35 cellular contexts compared by ENCODE assay signal in the genomic region with DNA sequence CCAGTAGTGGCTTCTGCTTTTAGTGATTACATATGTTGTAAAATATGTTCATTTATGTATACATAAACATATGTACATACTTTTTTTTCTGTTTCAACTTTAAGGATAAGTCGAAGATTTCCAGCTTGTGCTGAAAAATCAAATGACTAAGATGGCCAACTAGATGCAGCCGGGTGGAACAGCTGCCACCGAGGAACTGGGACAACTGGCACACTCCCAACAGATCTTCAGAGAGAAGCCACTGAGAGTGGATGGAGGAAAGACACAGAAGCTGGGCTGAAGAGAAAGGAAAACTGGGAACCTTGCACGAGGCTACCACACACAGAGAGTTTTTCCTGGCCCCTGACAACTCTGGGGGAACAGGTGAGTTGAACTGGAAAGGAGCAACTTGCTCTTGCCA.
"Had no signal": no experiment of that assay in that cellular context is flagged by ENCODE, and none has a peak within 500 bp of the region (broad histone marks: within the 10 kb centered on the region; RNA-seq: fewer than 3 reads in every experiment).

No MANE protein-coding gene starts in this region.

- H3K27me3 Mint-ChIP-seq: activated B cell treated with CpG ODN at 0.5 μM for 24 hours; activated CD4-positive, alpha-beta memory T cell treated with anti-CD3 and anti-CD28 coated beads for 36 hours; activated CD4-positive, alpha-beta T cell treated with anti-CD3 and anti-CD28 coated beads, Interleukin-2, amount 10 ng/mL, durations not matched to agents 24 days and 14 days; activated CD8-positive, alpha-beta memory T cell treated with anti-CD3 and anti-CD28 coated beads, Interleukin-2, amount 10 ng/mL, durations not matched to agents 7 days and 5 days; activated CD8-positive, alpha-beta T cell treated with anti-CD3 and anti-CD28 coated beads for 36 hours; activated naive CD4-positive, alpha-beta T cell treated with anti-CD3 and anti-CD28 coated beads, Interleukin-2, amount 10 ng/mL, durations not matched to agents 7 days and 5 days; activated naive CD4-positive, alpha-beta T cell treated with anti-CD3 and anti-CD28 coated beads, Interleukin-2, amount 50 U/mL, for 24 hours; activated naive CD8-positive, alpha-beta T cell; activated naive CD8-positive, alpha-beta T cell treated with anti-CD3 and anti-CD28 coated beads, Interleukin-2, amount 10 ng/mL, durations not matched to agents 7 days and 5 days; activated naive CD8-positive, alpha-beta T cell treated with anti-CD3 and anti-CD28 coated beads, Interleukin-2, amount 50 U/mL, for 24 hours had no signal

- H3K9me3 ChIP-seq: ascending aorta, body of pancreas, breast epithelium had no signal

- H3K4me1 ChIP-seq: ascending aorta, body of pancreas, breast epithelium had no signal

- H3K27ac ChIP-seq: ascending aorta, body of pancreas, brain microvascular endothelial cell, breast epithelium, VCaP had no signal

- H3K36me3 ChIP-seq: ascending aorta, brain microvascular endothelial cell, breast epithelium had no signal

- H3K4me3 Mint-ChIP-seq: activated B cell treated with CpG ODN at 0.5 μM for 24 hours; activated CD4-positive, alpha-beta memory T cell treated with anti-CD3 and anti-CD28 coated beads for 36 hours; activated CD4-positive, alpha-beta T cell treated with anti-CD3 and anti-CD28 coated beads, Interleukin-2, amount 10 ng/mL, durations not matched to agents 24 days and 14 days; activated CD8-positive, alpha-beta memory T cell treated with anti-CD3 and anti-CD28 coated beads, Interleukin-2, amount 10 ng/mL, durations not matched to agents 7 days and 5 days; activated CD8-positive, alpha-beta T cell treated with anti-CD3 and anti-CD28 coated beads for 36 hours; activated naive CD4-positive, alpha-beta T cell treated with anti-CD3 and anti-CD28 coated beads, Interleukin-2, amount 10 ng/mL, durations not matched to agents 7 days and 5 days; activated naive CD4-positive, alpha-beta T cell treated with anti-CD3 and anti-CD28 coated beads, Interleukin-2, amount 50 U/mL, for 24 hours; activated naive CD8-positive, alpha-beta T cell; activated naive CD8-positive, alpha-beta T cell treated with anti-CD3 and anti-CD28 coated beads, Interleukin-2, amount 10 ng/mL, durations not matched to agents 7 days and 5 days; activated naive CD8-positive, alpha-beta T cell treated with anti-CD3 and anti-CD28 coated beads, Interleukin-2, amount 50 U/mL, for 24 hours; activated T-cell treated with anti-CD3 and anti-CD28 coated beads, Interleukin-2, amount 50 U/mL, for 24 hours; T-helper 1 cell treated with Interleukin-12 subunit alpha and Interleukin-12 subunit beta and Interleukin-4 antibody, amounts not matched to agents 30 μg/mL and 1 μg/mL, for 36 hours; T-helper 2 cell treated with Interferon-gamma antibody and Interleukin-4, amounts not matched to agents 5 μg/mL and 100 μg/mL, for 36 hours had no signal

- H3K36me3 Mint-ChIP-seq: activated CD4-positive, alpha-beta memory T cell treated with anti-CD3 and anti-CD28 coated beads for 36 hours; activated CD8-positive, alpha-beta memory T cell treated with anti-CD3 and anti-CD28 coated beads, Interleukin-2, amount 10 ng/mL, durations not matched to agents 7 days and 5 days; activated naive CD4-positive, alpha-beta T cell treated with anti-CD3 and anti-CD28 coated beads, Interleukin-2, amount 10 ng/mL, durations not matched to agents 7 days and 5 days; activated naive CD4-positive, alpha-beta T cell treated with anti-CD3 and anti-CD28 coated beads, Interleukin-2, amount 50 U/mL, for 24 hours; activated naive CD8-positive, alpha-beta T cell; activated naive CD8-positive, alpha-beta T cell treated with anti-CD3 and anti-CD28 coated beads, Interleukin-2, amount 10 ng/mL, durations not matched to agents 7 days and 5 days had no signal

- H3K4me1 Mint-ChIP-seq: activated B cell treated with CpG ODN at 0.5 μM for 24 hours; activated CD4-positive, alpha-beta T cell treated with anti-CD3 and anti-CD28 coated beads, Interleukin-2, amount 10 ng/mL, durations not matched to agents 24 days and 14 days; activated CD8-positive, alpha-beta memory T cell treated with anti-CD3 and anti-CD28 coated beads, Interleukin-2, amount 10 ng/mL, durations not matched to agents 7 days and 5 days; activated naive CD4-positive, alpha-beta T cell treated with anti-CD3 and anti-CD28 coated beads, Interleukin-2, amount 10 ng/mL, durations not matched to agents 7 days and 5 days; activated naive CD4-positive, alpha-beta T cell treated with anti-CD3 and anti-CD28 coated beads, Interleukin-2, amount 50 U/mL, for 24 hours; activated naive CD8-positive, alpha-beta T cell treated with anti-CD3 and anti-CD28 coated beads, Interleukin-2, amount 10 ng/mL, durations not matched to agents 7 days and 5 days; activated naive CD8-positive, alpha-beta T cell treated with anti-CD3 and anti-CD28 coated beads, Interleukin-2, amount 50 U/mL, for 24 hours had no signal

- H3K4me3 ChIP-seq: ascending aorta, body of pancreas, breast epithelium had no signal

- DNase-seq: activated B cell treated with CpG ODN at 0.5 μM for 24 hours; activated CD4-positive, alpha-beta memory T cell treated with anti-CD3 and anti-CD28 coated beads for 36 hours; activated CD4-positive, alpha-beta T cell treated with anti-CD3 and anti-CD28 coated beads for 4 hours; activated CD4-positive, alpha-beta T cell treated with anti-CD3 and anti-CD28 coated beads, Interleukin-2, amount 10 ng/mL, durations not matched to agents 24 days and 14 days; activated CD4-positive, alpha-beta T cell treated with anti-CD3 and anti-CD28 coated beads, Interleukin-2, amount 50 U/mL, for 1 hour; activated CD4-positive, alpha-beta T cell treated with anti-CD3 and anti-CD28 coated beads, Interleukin-2, amount 50 U/mL, for 4 hours; activated CD4-positive, CD25-positive, alpha-beta regulatory T cell treated with anti-CD3 and anti-CD28 coated beads, Interleukin-2, amount 50 U/mL, for 72 hours; activated CD8-positive, alpha-beta memory T cell treated with anti-CD3 and anti-CD28 coated beads for 24 hours; activated CD8-positive, alpha-beta memory T cell treated with anti-CD3 and anti-CD28 coated beads, Interleukin-2, amount 10 ng/mL, durations not matched to agents 7 days and 5 days; activated CD8-positive, alpha-beta memory T cell treated with anti-CD3 and anti-CD28 coated beads, Interleukin-2, amount 50 U/mL, for 48 hours; activated CD8-positive, alpha-beta T cell treated with anti-CD3 and anti-CD28 coated beads for 36 hours; activated effector memory CD4-positive, alpha-beta T cell treated with Interleukin-2 at 50 U/mL for 16 hours; activated gamma-delta T cell; activated naive CD4-positive, alpha-beta T cell treated with anti-CD3 and anti-CD28 coated beads, Interleukin-2, amount 10 ng/mL, durations not matched to agents 7 days and 5 days; activated naive CD4-positive, alpha-beta T cell treated with Interleukin-2 at 50 U/mL for 16 hours; activated naive CD8-positive, alpha-beta T cell treated with anti-CD3 and anti-CD28 coated beads, Interleukin-2, amount 10 ng/mL, durations not matched to agents 7 days and 5 days; activated naive CD8-positive, alpha-beta T cell treated with anti-CD3 and anti-CD28 coated beads, Interleukin-2, amount 50 U/mL, for 24 hours; activated T-cell treated with anti-CD3 and anti-CD28 coated beads, Interleukin-2, amount 50 U/mL, for 24 hours; activated T-cell treated with anti-CD3 and anti-CD28 coated beads, Interleukin-2, amount 50 U/mL, for 48 hours; amygdala; body of pancreas; brain microvascular endothelial cell; central memory CD4-positive, alpha-beta T cell; T-helper 1 cell; T-helper 2 cell; T-helper 9 cell had no signal

- H3K27me3 ChIP-seq: ascending aorta, body of pancreas, brain microvascular endothelial cell had no signal

- ATAC-seq: activated CD8-positive, alpha-beta memory T cell treated with anti-CD3 and anti-CD28 coated beads, Interleukin-2, amount 10 ng/mL, durations not matched to agents 7 days and 5 days; activated CD8-positive, alpha-beta T cell treated with anti-CD3 and anti-CD28 coated beads for 36 hours; activated naive CD8-positive, alpha-beta T cell treated with anti-CD3 and anti-CD28 coated beads, Interleukin-2, amount 50 U/mL, for 24 hours; body of pancreas had no signal

- H3K9me3 Mint-ChIP-seq: activated B cell treated with CpG ODN at 0.5 μM for 24 hours; activated CD4-positive, alpha-beta T cell treated with anti-CD3 and anti-CD28 coated beads, Interleukin-2, amount 10 ng/mL, durations not matched to agents 24 days and 14 days; activated naive CD4-positive, alpha-beta T cell treated with anti-CD3 and anti-CD28 coated beads, Interleukin-2, amount 50 U/mL, for 24 hours; activated naive CD8-positive, alpha-beta T cell treated with anti-CD3 and anti-CD28 coated beads, Interleukin-2, amount 10 ng/mL, durations not matched to agents 7 days and 5 days; activated T-cell treated with anti-CD3 and anti-CD28 coated beads, Interleukin-2, amount 50 U/mL, for 24 hours had no signal

- H3K27ac Mint-ChIP-seq: activated B cell treated with CpG ODN at 0.5 μM for 24 hours; activated CD4-positive, alpha-beta memory T cell treated with anti-CD3 and anti-CD28 coated beads for 36 hours; activated CD4-positive, alpha-beta T cell treated with anti-CD3 and anti-CD28 coated beads, Interleukin-2, amount 10 ng/mL, durations not matched to agents 24 days and 14 days; activated CD8-positive, alpha-beta memory T cell treated with anti-CD3 and anti-CD28 coated beads, Interleukin-2, amount 10 ng/mL, durations not matched to agents 7 days and 5 days; activated CD8-positive, alpha-beta T cell treated with anti-CD3 and anti-CD28 coated beads for 36 hours; activated naive CD4-positive, alpha-beta T cell treated with anti-CD3 and anti-CD28 coated beads, Interleukin-2, amount 10 ng/mL, durations not matched to agents 7 days and 5 days; activated naive CD4-positive, alpha-beta T cell treated with anti-CD3 and anti-CD28 coated beads, Interleukin-2, amount 50 U/mL, for 24 hours; activated naive CD8-positive, alpha-beta T cell; activated naive CD8-positive, alpha-beta T cell treated with anti-CD3 and anti-CD28 coated beads, Interleukin-2, amount 10 ng/mL, durations not matched to agents 7 days and 5 days; activated naive CD8-positive, alpha-beta T cell treated with anti-CD3 and anti-CD28 coated beads, Interleukin-2, amount 50 U/mL, for 24 hours; activated T-cell treated with anti-CD3 and anti-CD28 coated beads, Interleukin-2, amount 50 U/mL, for 24 hours; activated T-helper 2 cell treated with anti-CD3 and anti-CD28 coated beads, Interferon-gamma antibody, Interleukin-2, Interleukin-4, amounts not matched to agents 10 μg/mL and 5 μg/mL and 100 μg/mL, durations not matched to agents 14 hours and 24 hours and 36 hours; T-helper 1 cell treated with Interleukin-12 subunit alpha and Interleukin-12 subunit beta and Interleukin-4 antibody, amounts not matched to agents 30 μg/mL and 1 μg/mL, for 36 hours; T-helper 2 cell treated with Interferon-gamma antibody and Interleukin-4, amounts not matched to agents 5 μg/mL and 100 μg/mL, for 36 hours had no signal

- FAIRE-seq: TTC549 had no signal
